ENCODE assay signal across 12 cellular contexts in genomic region chr13:110957931-110958330, GRCh38. TPM values are rescaled to one million over a fixed set of nuclear protein-coding genes. Genes with fewer than 3 reads are reported as not detected.
DNase-seq lines count a peak whose midpoint lies in the region; ATAC-seq and TF ChIP-seq lines count a peak whose summit lies in the region.
"Had no signal": no experiment of that assay in that cellular context is flagged by ENCODE, and none has a peak within 500 bp of the region (broad histone marks: within the 10 kb centered on the region; RNA-seq: fewer than 3 reads in every experiment).

No MANE protein-coding gene starts in this region.

- no peaks in the 10 kb centered on the region for H4K20me1 ChIP-seq in HCT116 (ENCODE audit: insufficient read depth)

- no peaks in the 10 kb centered on the region for H3K9me2 ChIP-seq in HCT116 (ENCODE audit: insufficient read depth)

- H3K27ac ChIP-seq in HCT116 (ENCODE audit: low read depth, low read length) (peak overlapping the region; percentile 39), RWPE1 (0 out of 2 replicates have a peak overlapping the region, but pooled peaks have one; percentile 7), mesenchymal stem cell (ENCODE audit: low read length, poor library complexity, severe bottlenecking) (peak overlapping the region; percentile 8)

- peaks cover 0 to 12% of the 10 kb centered on the region in 2 experiments; a peak in 1 of 4 replicates for H3K36me3 ChIP-seq in HCT116 (ENCODE audit: control insufficient read depth in 1 of 2, insufficient read depth in 2 of 2, low read length in 2 of 2)
- peaks cover 0 to 5% of the 10 kb centered on the region in 2 experiments for H3K36me3 ChIP-seq in mesenchymal stem cell (ENCODE audit: control insufficient read depth in 1 of 2, insufficient read depth in 2 of 2, low read depth in 1 of 2, low read length in 2 of 2)
- no peaks in the 10 kb centered on the region for H3K36me3 ChIP-seq in mucosa of descending colon (ENCODE audit: low read depth)

- peaks cover 0 to 12% of the 10 kb centered on the region in 2 experiments; a peak in 1 of 4 replicates for H3K9me3 ChIP-seq in HCT116 (ENCODE audit: control insufficient read depth in 1 of 2, insufficient read depth in 1 of 2, low read depth in 1 of 2, low read length in 2 of 2)
- peaks cover 15% of the 10 kb centered on the region for H3K9me3 ChIP-seq in mesenchymal stem cell (ENCODE audit: control insufficient read depth, low read length)
- no peaks in the 10 kb centered on the region for H3K9me3 ChIP-seq in mucosa of descending colon

- H2AFZ ChIP-seq in HCT116 (ENCODE audit: low read depth, low read length, poor library complexity, severe bottlenecking), result no peak overlapping the region
- H2AFZ ChIP-seq in mesenchymal stem cell (ENCODE audit: low read depth, low read length), result no peak overlapping the region
- H2AFZ ChIP-seq: GM23338 had no signal

- peak overlapping the region; percentile 53 for H2BK15ac ChIP-seq in mesenchymal stem cell (ENCODE audit: low read depth, poor library complexity, severe bottlenecking)

- H2BK120ac ChIP-seq in mesenchymal stem cell (ENCODE audit: low read depth, low read length), result no peak overlapping the region

- H3K27me3 ChIP-seq in HCT116 (ENCODE audit: insufficient read depth, low read length) (no peaks in the 10 kb centered on the region), mesenchymal stem cell (ENCODE audit: control insufficient read depth in 1 of 2, insufficient read depth in 1 of 2, low read length in 2 of 2) (no peaks in the 10 kb centered on the region)

- H2BK5ac ChIP-seq in mesenchymal stem cell (ENCODE audit: low read depth, low read length, poor library complexity, severe bottlenecking), result no peak overlapping the region

- intact Hi-C loops in HCT116 (cut with micrococcal nuclease) (no loop called here), mucosa of descending colon (cut with DNase I, micrococcal nuclease) (no loop called here)

- RAD21 ChIA-PET in HCT116 (lab: Charles Lee; ENCODE audit: low non-redundant PET in 1 of 2, low total read pairs in 2 of 2, uncharacterized antibody in 2 of 2, unreplicated experiment in 2 of 2), result no interaction called here

- no peak overlapping the region for H3K4ac ChIP-seq in mesenchymal stem cell (ENCODE audit: low read depth in 1 of 2, low read length in 2 of 2)

- H4K91ac ChIP-seq in mesenchymal stem cell (ENCODE audit: low read length), result no peak overlapping the region

- peak overlapping the region; percentile 20 for H2AK5ac ChIP-seq in mesenchymal stem cell (ENCODE audit: low read length, severe bottlenecking)

- CTCF ChIA-PET in HCT116 (lab: Charles Lee) (no interaction called here), RWPE1 (lab: Yijun Ruan, JAX) (no interaction called here)

- 88% methylated on average over 6 of the region's 6 CpGs for WGBS in mesenchymal stem cell

- H2BK12ac ChIP-seq in mesenchymal stem cell (ENCODE audit: low read length in 2 of 2), result peak overlapping the region; percentile 17 to 38

- TF ChIP-seq RAD21 in HCT116 (IDR thresholded peaks at IDR 0.05; ENCODE audit: low read depth), result no peak

- ATAC-seq in HCT116 (no peak), mucosa of descending colon (no peak), GM21576 (IDR thresholded peaks at IDR 0.05; ENCODE audit: unreplicated experiment) (no peak)
- ATAC-seq: CD8-positive, alpha-beta T cell had no signal

- H3K9ac ChIP-seq in HCT116 (ENCODE audit: low read length), result peak overlapping the region; percentile 28
- no peak overlapping the region for H3K9ac ChIP-seq in mesenchymal stem cell (ENCODE audit: low read length)

- no peaks in the 10 kb centered on the region for H3K79me1 ChIP-seq in mesenchymal stem cell (replicated peaks; ENCODE audit: low read length, poor library complexity, severe bottlenecking)

- TF ChIP-seq POLR2A in HCT116 (IDR thresholded peaks at IDR 0.05; ENCODE audit: borderline replicate concordance, extremely low read depth, insufficient read depth, insufficient read length), result no peak

- H3K4me1 ChIP-seq in HCT116 (ENCODE audit: control insufficient read depth in 1 of 2, insufficient read depth in 2 of 2, low read length in 2 of 2) (peaks cover 26 to 85% of the 10 kb centered on the region in 2 experiments), mesenchymal stem cell (ENCODE audit: control insufficient read depth, insufficient read depth, low read depth, low read length) (peaks cover 16% of the 10 kb centered on the region), mucosa of descending colon (ENCODE audit: low read depth) (no peaks in the 10 kb centered on the region)

- no peak overlapping the region for H3K14ac ChIP-seq in mesenchymal stem cell (ENCODE audit: low read length in 2 of 2)

- no peak overlapping the region for H3K18ac ChIP-seq in mesenchymal stem cell (ENCODE audit: low read depth in 1 of 2, low read length in 2 of 2)

- H3K79me2 ChIP-seq in HCT116 (ENCODE audit: insufficient read depth, low read length), result no peaks in the 10 kb centered on the region; the same call in 1 of the 2 replicates

- no peak for DNase-seq in HCT116 (ENCODE audit: low read depth, low spot score)
- no peak for DNase-seq in RWPE1 (ENCODE audit: low spot score)
- no peak for DNase-seq in mesenchymal stem cell
- no peak for DNase-seq in activated CD8-positive, alpha-beta memory T cell treated with anti-CD3 and anti-CD28 coated beads, Interleukin-2, amount 50 U/mL, for 4 hours
- no peak for DNase-seq in mucosa of descending colon
- DNase-seq in activated effector memory CD4-positive, alpha-beta T cell treated with Interleukin-2 at 50 U/mL for 16 hours, result no peak
- DNase-seq: CD8-positive, alpha-beta T cell; COR-L47; DMS53; H7 had no signal

- H4K8ac ChIP-seq in mesenchymal stem cell (ENCODE audit: low read length), result no peak overlapping the region

- POLR2A ChIA-PET in HCT116 (lab: Charles Lee) (no interaction called here), RWPE1 (lab: Yijun Ruan, JAX; ENCODE audit: low non-redundant PET) (no interaction called here)

- no peak for TF ChIP-seq CTCF in HCT116 (IDR thresholded peaks at IDR 0.05 in 2 of 3, conservative IDR thresholded peaks at IDR 0.05 in 1 of 3; ENCODE audit: borderline replicate concordance in 1 of 3, insufficient read depth in 1 of 3, low read depth in 2 of 3, low read length in 2 of 3)
- no peak for TF ChIP-seq CTCF in RWPE1 (conservative IDR thresholded peaks at IDR 0.05; ENCODE audit: low read depth)
- TF ChIP-seq CTCF in mucosa of descending colon (IDR thresholded peaks at IDR 0.05), result no peak

- BruUV-seq in HCT116 (replicated peaks; lab: Mats Ljungman, UMichigan), result no TSS peak

- H3K23ac ChIP-seq in mesenchymal stem cell (ENCODE audit: low read length in 2 of 2), result no peak overlapping the region

- H3K4me3 ChIP-seq in HCT116 (replicated peaks in 1 of 2; ENCODE audit: low read depth in 1 of 2, low read length in 2 of 2), result peak overlapping the region in 1 of 2 experiments; percentile 7; a peak in 1 of 4 replicates
- no peak overlapping the region for H3K4me3 ChIP-seq in mesenchymal stem cell (ENCODE audit: insufficient read depth in 1 of 2, low read depth in 1 of 2, low read length in 2 of 2)
- no peak overlapping the region for H3K4me3 ChIP-seq in mucosa of descending colon
- H3K4me3 ChIP-seq: GM23338 had no signal

- peak overlapping the region; percentile 38 for H3K4me2 ChIP-seq in HCT116 (ENCODE audit: low read length)
- no peak overlapping the region for H3K4me2 ChIP-seq in mesenchymal stem cell (ENCODE audit: low read length, poor library complexity, severe bottlenecking)
- H3K4me2 ChIP-seq: GM23338 had no signal

TF ChIP-seq in HCT116, 20 proteins besides CTCF, POLR2A, EP300 and RAD21:
- TF ChIP-seq ZNF274 (IDR thresholded peaks at IDR 0.05; ENCODE audit: low read depth, low read length) (no peak), FOSL1 (IDR thresholded peaks at IDR 0.05; ENCODE audit: low read depth) (no peak), ELF1 (IDR thresholded peaks at IDR 0.05; ENCODE audit: borderline replicate concordance, low read depth) (no peak), POLR2AphosphoS5 (IDR thresholded peaks at IDR 0.05; ENCODE audit: low read depth, low read length) (no peak), ATF3 (IDR thresholded peaks at IDR 0.05) (no peak), ZFX (IDR thresholded peaks at IDR 0.05) (peak; percentile 20; the same call in 1 of the 2 replicates)

RNA-seq across cellular contexts. Expression of gene ANKRD10, which starts 43.1 kb away (rescaled TPM):
- total RNA-seq in HCT116 (2021; ENCODE audit: unreplicated experiment) (173 TPM), mucosa of descending colon (100 to 1,000 TPM; 120 to 157 (median 155) TPM)
- 96.3 and 102 TPM in 2 replicates for polyA plus RNA-seq in HCT116 (2012)
- polyA plus RNA-seq in mesenchymal stem cell (2013, experiment 1 of 2), result 34.0 TPM
- polyA plus RNA-seq in mesenchymal stem cell (2013, experiment 2 of 2), result 33.7 TPM
